ENCODE assay signal across 10 cellular contexts in the genomic region with DNA sequence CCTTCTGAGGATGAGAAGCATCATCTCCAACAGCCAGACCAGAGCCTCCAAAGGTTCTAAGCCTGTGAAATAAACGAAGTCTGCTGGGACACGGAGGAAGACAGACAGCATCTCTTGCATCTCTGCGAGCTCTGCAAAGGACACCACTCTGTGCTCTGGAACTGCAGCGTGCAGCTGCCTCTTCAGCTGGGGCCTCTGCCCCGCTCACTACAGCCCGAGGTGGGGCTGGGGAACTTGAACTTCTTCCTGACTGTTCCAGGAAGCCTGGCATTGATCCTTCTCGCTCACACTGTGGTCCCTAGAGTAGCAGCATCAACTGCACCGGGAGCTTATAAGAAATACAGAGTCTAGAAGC.
DNase-seq lines count a peak whose midpoint lies in the region; ATAC-seq and TF ChIP-seq lines count a peak whose summit lies in the region.
"Had no signal": no experiment of that assay in that cellular context is flagged by ENCODE, and none has a peak within 500 bp of the region (broad histone marks: within the 10 kb centered on the region; RNA-seq: fewer than 3 reads in every experiment).

No MANE protein-coding gene starts in this region.

- H2BK15ac ChIP-seq in neuronal stem cell (ENCODE audit: low read length): no peak overlapping the region

- H3K4me1 ChIP-seq in neuronal stem cell (ENCODE audit: control insufficient read depth in 2 of 2, insufficient read depth in 1 of 2, low read depth in 1 of 2, low read length in 2 of 2): peaks cover 3 to 6% of the 10 kb centered on the region in 2 donors
- no peaks in the 10 kb centered on the region for H3K4me1 ChIP-seq in esophagus muscularis mucosa

- no peak overlapping the region for H3K4me3 ChIP-seq in neuronal stem cell (ENCODE audit: low read length in 2 of 2)
- H3K4me3 ChIP-seq in esophagus muscularis mucosa: no peak overlapping the region

- TF ChIP-seq EP300 in esophagus muscularis mucosa (IDR thresholded peaks at IDR 0.05): no peak

- H2AK5ac ChIP-seq in neuronal stem cell (ENCODE audit: low read depth, low read length): no peak overlapping the region

- H3K27ac Mint-ChIP-seq in activated naive CD8-positive, alpha-beta T cell treated with anti-CD3 and anti-CD28 coated beads for 36 hours: no peak overlapping the region
- H3K27ac Mint-ChIP-seq: activated naive CD8-positive, alpha-beta T cell treated with anti-CD3 and anti-CD28 coated beads, Interleukin-2, amount 10 ng/mL, durations not matched to agents 7 days and 5 days had no signal

- no peak for DNase-seq in neuronal stem cell (ENCODE audit: low spot score)
- no peak for DNase-seq in esophagus muscularis mucosa (ENCODE audit: extremely low spot score)
- DNase-seq in activated naive CD8-positive, alpha-beta T cell treated with anti-CD3 and anti-CD28 coated beads for 36 hours: no peak
- no peak for DNase-seq in NCI-H1092 (lab: John Stamatoyannopoulos, UW)
- DNase-seq: activated naive CD8-positive, alpha-beta T cell treated with anti-CD3 and anti-CD28 coated beads, Interleukin-2, amount 10 ng/mL, durations not matched to agents 7 days and 5 days; NCI-H510A had no signal

- TF ChIP-seq POLR2A in esophagus muscularis mucosa (IDR thresholded peaks at IDR 0.05; ENCODE audit: low read depth): no peak

- no peak overlapping the region for H3K27ac ChIP-seq in neuronal stem cell (replicated peaks; ENCODE audit: low read length)
- H3K27ac ChIP-seq in esophagus muscularis mucosa (replicated peaks in 1 of 4): no peak overlapping the region
- H3K27ac ChIP-seq: VCaP had no signal

- H3K4me3 Mint-ChIP-seq in activated naive CD8-positive, alpha-beta T cell treated with anti-CD3 and anti-CD28 coated beads for 36 hours: no peak overlapping the region
- H3K4me3 Mint-ChIP-seq: activated naive CD8-positive, alpha-beta T cell treated with anti-CD3 and anti-CD28 coated beads, Interleukin-2, amount 10 ng/mL, durations not matched to agents 7 days and 5 days had no signal

- no peaks in the 10 kb centered on the region for H3K9me3 Mint-ChIP-seq in activated naive CD8-positive, alpha-beta T cell treated with anti-CD3 and anti-CD28 coated beads for 36 hours
- H3K9me3 Mint-ChIP-seq: activated naive CD8-positive, alpha-beta T cell treated with anti-CD3 and anti-CD28 coated beads, Interleukin-2, amount 10 ng/mL, durations not matched to agents 7 days and 5 days had no signal

- H3K79me1 ChIP-seq in neuronal stem cell (ENCODE audit: low read depth, low read length): no peaks in the 10 kb centered on the region

- H2BK120ac ChIP-seq in neuronal stem cell (ENCODE audit: low read depth, low read length): no peak overlapping the region

- no peak overlapping the region for H3K23ac ChIP-seq in neuronal stem cell (ENCODE audit: low read depth, low read length, poor library complexity)

- no peaks in the 10 kb centered on the region for H3K36me3 Mint-ChIP-seq in activated naive CD8-positive, alpha-beta T cell treated with anti-CD3 and anti-CD28 coated beads for 36 hours
- H3K36me3 Mint-ChIP-seq: activated naive CD8-positive, alpha-beta T cell treated with anti-CD3 and anti-CD28 coated beads, Interleukin-2, amount 10 ng/mL, durations not matched to agents 7 days and 5 days had no signal

- H3K36me3 ChIP-seq in neuronal stem cell (replicated peaks in 1 of 2; ENCODE audit: control insufficient read depth in 2 of 2, insufficient read depth in 2 of 2, low read length in 2 of 2): no peaks in the 10 kb centered on the region
- H3K36me3 ChIP-seq in esophagus muscularis mucosa: no peaks in the 10 kb centered on the region

- no CpG with 5 or more reads among the region's 8 CpGs for WGBS in neuronal stem cell (ENCODE audit: extremely low coverage in 2 of 2, insufficient read length in 2 of 2, insufficient replicate concordance in 1 of 2), 2 donors
- 72% methylated on average over 3 of the region's 8 CpGs for WGBS in esophagus muscularis mucosa

- H4K8ac ChIP-seq in neuronal stem cell (ENCODE audit: low read depth, low read length): no peak overlapping the region

- H3K27me3 ChIP-seq in neuronal stem cell (ENCODE audit: control insufficient read depth in 3 of 3, insufficient read depth in 3 of 3, low read depth in 1 of 3, low read length in 3 of 3) (peaks cover 0 to 3% (median 0%) of the 10 kb centered on the region in 3 experiments), esophagus muscularis mucosa (peaks cover 0 to 38% (median 0%) of the 10 kb centered on the region in 4 donors)

- H4K91ac ChIP-seq in neuronal stem cell (ENCODE audit: low read depth, low read length, poor library complexity): no peak overlapping the region

- H2BK5ac ChIP-seq in neuronal stem cell (ENCODE audit: low read length): no peak overlapping the region

- no peak overlapping the region for H3K4ac ChIP-seq in neuronal stem cell (ENCODE audit: low read length)

- no peak overlapping the region for H3K4me2 ChIP-seq in neuronal stem cell (ENCODE audit: insufficient read depth, low read length, poor library complexity, severe bottlenecking)

- no peak overlapping the region for H3K14ac ChIP-seq in neuronal stem cell (ENCODE audit: low read length)

- H3K9ac ChIP-seq in neuronal stem cell (ENCODE audit: low read depth, low read length, poor library complexity): no peak overlapping the region

- ATAC-seq in GM18909 (IDR thresholded peaks at IDR 0.05; ENCODE audit: poor library complexity, unreplicated experiment) (peak; percentile 64), GM21723 (IDR thresholded peaks at IDR 0.05; ENCODE audit: unreplicated experiment) (peak; percentile 68), HG03342 (IDR thresholded peaks at IDR 0.05; ENCODE audit: unreplicated experiment) (peak; percentile 49)

- peaks cover 0 to 2% of the 10 kb centered on the region in 2 donors for H3K9me3 ChIP-seq in neuronal stem cell (replicated peaks in 1 of 2; ENCODE audit: control insufficient read depth in 2 of 2, insufficient read depth in 1 of 2, low read depth in 1 of 2, low read length in 2 of 2)
- no peaks in the 10 kb centered on the region for H3K9me3 ChIP-seq in esophagus muscularis mucosa

- H2BK12ac ChIP-seq in neuronal stem cell (ENCODE audit: low read length): no peak overlapping the region

- peak overlapping the region; percentile 4 for H2AFZ ChIP-seq in neuronal stem cell (ENCODE audit: low read length)

- no peaks in the 10 kb centered on the region for H3K27me3 Mint-ChIP-seq in activated naive CD8-positive, alpha-beta T cell treated with anti-CD3 and anti-CD28 coated beads for 36 hours

- TF ChIP-seq CTCF in esophagus muscularis mucosa (IDR thresholded peaks at IDR 0.05): no peak

- H3K18ac ChIP-seq in neuronal stem cell (ENCODE audit: low read length): no peak overlapping the region

- no peaks in the 10 kb centered on the region for H3K4me1 Mint-ChIP-seq in activated naive CD8-positive, alpha-beta T cell treated with anti-CD3 and anti-CD28 coated beads for 36 hours

- intact Hi-C loops in esophagus muscularis mucosa (cut with DNase I): no loop called here
